23 cellular contexts compared by ENCODE assay signal in the genomic region with DNA sequence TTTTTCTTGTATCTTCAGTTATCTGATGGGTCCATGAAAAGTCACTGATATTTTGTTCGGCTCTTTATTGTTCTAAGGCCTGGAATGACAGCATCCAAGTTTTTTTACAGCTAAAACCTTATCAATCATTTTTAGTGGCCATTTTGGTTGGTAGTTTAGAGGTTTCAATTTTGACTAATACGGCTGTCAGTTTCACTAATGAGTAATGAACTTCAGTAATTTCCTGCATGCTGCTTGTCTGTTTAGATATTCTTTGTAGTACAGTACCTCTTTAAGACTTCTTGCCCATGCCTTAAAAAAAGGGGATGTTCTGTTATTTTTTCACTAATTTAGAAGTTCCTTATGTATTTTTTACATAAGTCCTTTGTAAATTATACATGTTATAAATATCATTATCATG.
DNase-seq lines count a peak whose midpoint lies in the region; ATAC-seq, FAIRE-seq and TF ChIP-seq lines count a peak whose summit lies in the region.
"Had no signal": no experiment of that assay in that cellular context is flagged by ENCODE, and none has a peak within 500 bp of the region (broad histone marks: within the 10 kb centered on the region; RNA-seq: fewer than 3 reads in every experiment).

No MANE protein-coding gene starts in this region.

- in situ Hi-C loops in GM12878 (cut with MboI) = no loop called here

- DNase-seq in GM12878 (ENCODE audit: low read depth, low spot score) (no peak), neural progenitor cell (ENCODE audit: low spot score) (no peak), body of pancreas (no peak), GM19238 (ENCODE audit: insufficient read length, low spot score) (no peak), OCI-M1 (lab: John Stamatoyannopoulos, UW) (no peak)
- DNase-seq: ACHN; AML-193; Caco-2; CD4-positive, alpha-beta T cell; HCEC 1CT; IMR-90 had no signal

- POLR2A ChIA-PET in GM12878 (lab: Charles Lee) = no interaction called here

- TF ChIP-seq EP300 in GM12878 (IDR thresholded peaks at IDR 0.05; ENCODE audit: borderline replicate concordance in 1 of 2, control insufficient read depth in 1 of 2, low read depth in 2 of 2, low read length in 2 of 2) = no peak

- TF ChIP-seq POLR2A in GM12878 (IDR thresholded peaks at IDR 0.05; ENCODE audit: low read depth, low read length) (no peak), body of pancreas (IDR thresholded peaks at IDR 0.05) (no peak)

- H3K79me2 ChIP-seq in OCI-LY1 (ENCODE audit: insufficient read depth, low read length) (no peaks in the 10 kb centered on the region), GM12878 (ENCODE audit: control insufficient read depth, insufficient read depth, low read length) (no peaks in the 10 kb centered on the region), neural progenitor cell (ENCODE audit: low read depth) (no peaks in the 10 kb centered on the region)

- no peaks in the 10 kb centered on the region for H3K36me3 Mint-ChIP-seq in neural progenitor cell

- CTCF ChIA-PET in GM12878 (lab: Yijun Ruan, JAX) = no interaction called here

- no peaks in the 10 kb centered on the region for H3K9me2 ChIP-seq in OCI-LY1 (ENCODE audit: low read depth, low read length)

- no peaks in the 10 kb centered on the region for H3K27me3 ChIP-seq in OCI-LY1 (ENCODE audit: insufficient read depth, low read length)
- no peaks in the 10 kb centered on the region for H3K27me3 ChIP-seq in GM12878 (replicated peaks in 1 of 2; ENCODE audit: control insufficient read depth in 2 of 2, insufficient read depth in 2 of 2, low read length in 1 of 2)
- no peaks in the 10 kb centered on the region for H3K27me3 ChIP-seq in neural progenitor cell
- no peaks in the 10 kb centered on the region for H3K27me3 ChIP-seq in body of pancreas

- H3K4me1 ChIP-seq in OCI-LY1 (ENCODE audit: insufficient read depth, low read length, severe bottlenecking) (no peaks in the 10 kb centered on the region), GM12878 (ENCODE audit: control insufficient read depth, insufficient read depth, low read length) (no peaks in the 10 kb centered on the region), neural progenitor cell (no peaks in the 10 kb centered on the region), body of pancreas (no peaks in the 10 kb centered on the region)
- H3K4me1 ChIP-seq: Caco-2 had no signal

- H3F3A ChIP-seq in OCI-LY1 (ENCODE audit: insufficient read depth, low read length) = no peaks in the 10 kb centered on the region
- no peaks in the 10 kb centered on the region for H3F3A ChIP-seq in neural progenitor cell (ENCODE audit: low read depth)

- no peak for TF ChIP-seq RAD21 in GM12878 (IDR thresholded peaks at IDR 0.05; ENCODE audit: insufficient read depth, low read depth, low read length)

- no peaks in the 10 kb centered on the region for H4K20me1 ChIP-seq in OCI-LY1 (ENCODE audit: insufficient read depth, low read length)
- H4K20me1 ChIP-seq in GM12878 (ENCODE audit: control insufficient read depth, insufficient read depth) = no peaks in the 10 kb centered on the region
- no peaks in the 10 kb centered on the region for H4K20me1 ChIP-seq in neural progenitor cell (ENCODE audit: low read depth)

- RAD21 ChIA-PET in GM12878 (lab: Charles Lee; ENCODE audit: unreplicated experiment) = no interaction called here

- H3K4me3 ChIP-seq in OCI-LY1 (ENCODE audit: low read depth, low read length, poor library complexity, severe bottlenecking) (no peak overlapping the region), GM12878 (no peak overlapping the region), neural progenitor cell (no peak overlapping the region), body of pancreas (no peak overlapping the region)
- H3K4me3 ChIP-seq: K562 had no signal

- no peaks in the 10 kb centered on the region for H3K9me3 Mint-ChIP-seq in neural progenitor cell
- H3K9me3 Mint-ChIP-seq: CD4-positive, alpha-beta T cell had no signal

- H2AFZ ChIP-seq in OCI-LY1 (ENCODE audit: low read length) = peak overlapping the region; percentile 36; the same call in 1 of the 2 replicates
- no peak overlapping the region for H2AFZ ChIP-seq in GM12878 (ENCODE audit: control insufficient read depth, low read depth, low read length)
- H2AFZ ChIP-seq in neural progenitor cell (replicated peaks) = peak overlapping the region; percentile 54

- H3K36me3 ChIP-seq in OCI-LY1 (ENCODE audit: insufficient read depth, low read length) = no peaks in the 10 kb centered on the region
- no peaks in the 10 kb centered on the region for H3K36me3 ChIP-seq in GM12878 (ENCODE audit: control insufficient read depth in 2 of 2, insufficient read depth in 2 of 2, low read length in 1 of 2)
- no peaks in the 10 kb centered on the region for H3K36me3 ChIP-seq in neural progenitor cell
- H3K36me3 ChIP-seq in body of pancreas (replicated peaks in 1 of 2; ENCODE audit: insufficient read depth in 1 of 2, low read depth in 2 of 2) = no peaks in the 10 kb centered on the region

- no peak overlapping the region for H3K27ac Mint-ChIP-seq in neural progenitor cell
- H3K27ac Mint-ChIP-seq: CD4-positive, alpha-beta T cell had no signal

- no peaks in the 10 kb centered on the region for H3K4me1 Mint-ChIP-seq in neural progenitor cell

- 33% methylated on average over 2 of the region's 2 CpGs for WGBS in GM12878 (ENCODE audit: insufficient coverage, insufficient replicate concordance, low lambda C conversion rate, missing lambda C conversion rate)
- WGBS in body of pancreas, 2 donors = 53 to 65% methylated on average over 2 of the region's 2 CpGs

- no peak overlapping the region for H3K4me3 Mint-ChIP-seq in neural progenitor cell
- H3K4me3 Mint-ChIP-seq: CD4-positive, alpha-beta T cell had no signal

- no peaks in the 10 kb centered on the region for H3K27me3 Mint-ChIP-seq in neural progenitor cell (ENCODE audit: insufficient read depth, low read depth)
- H3K27me3 Mint-ChIP-seq: CD4-positive, alpha-beta T cell had no signal

- peak; percentile 75 for ATAC-seq in HG02981 (IDR thresholded peaks at IDR 0.05; ENCODE audit: unreplicated experiment)
- ATAC-seq in GM12878 = peak; percentile 51; the same call in 2 of the 3 replicates
- ATAC-seq in body of pancreas = no peak
- no peak for ATAC-seq in GM19455 (IDR thresholded peaks at IDR 0.05; ENCODE audit: unreplicated experiment)
- ATAC-seq: K562 had no signal

- H3K27ac ChIP-seq in OCI-LY1 (ENCODE audit: low read depth, low read length, poor library complexity, severe bottlenecking) (no peak overlapping the region), GM12878 (ENCODE audit: control insufficient read depth, insufficient read depth) (no peak overlapping the region), neural progenitor cell (no peak overlapping the region), body of pancreas (no peak overlapping the region)
- H3K27ac ChIP-seq: C4-2B had no signal

- H3K9me3 ChIP-seq in OCI-LY1 (ENCODE audit: low read length) = no peaks in the 10 kb centered on the region
- H3K9me3 ChIP-seq in GM12878 (replicated peaks; ENCODE audit: control insufficient read depth, insufficient read depth, low read length) = no peaks in the 10 kb centered on the region
- H3K9me3 ChIP-seq in neural progenitor cell (ENCODE audit: low read depth) = no peaks in the 10 kb centered on the region
- no peaks in the 10 kb centered on the region for H3K9me3 ChIP-seq in body of pancreas
- H3K9me3 ChIP-seq: Caco-2 had no signal

- no peak overlapping the region for H3K9ac ChIP-seq in OCI-LY1 (ENCODE audit: low read length)
- H3K9ac ChIP-seq in GM12878 (ENCODE audit: control insufficient read depth, insufficient read depth, low read length) = no peak overlapping the region
- no peak overlapping the region for H3K9ac ChIP-seq in neural progenitor cell

- SMC1A ChIA-PET in GM12878 (lab: Charles Lee; ENCODE audit: uncharacterized antibody, unreplicated experiment) = no interaction called here

- TF ChIP-seq CTCF in OCI-LY1 (IDR thresholded peaks at IDR 0.05; ENCODE audit: low read length) (no peak), GM12878 (IDR thresholded peaks at IDR 0.05 in 2 of 3, conservative IDR thresholded peaks at IDR 0.05 in 1 of 3; ENCODE audit: control insufficient read depth in 2 of 3, extremely low read depth in 1 of 3, insufficient read depth in 1 of 3, low read depth in 3 of 3, low read length in 3 of 3) (no peak), neural progenitor cell (IDR thresholded peaks at IDR 0.05) (no peak), body of pancreas (IDR thresholded peaks at IDR 0.05) (no peak)

- BruUV-seq in GM12878 (replicated peaks; lab: Mats Ljungman, UMichigan) = no TSS peak

- intact Hi-C loops in GM12878 (cut with micrococcal nuclease; ENCODE audit: unreplicated experiment) = no loop called here
- intact Hi-C loops in body of pancreas (cut with DNase I) = no loop called here

- no peak for FAIRE-seq in GM12878 (lab: Jason Lieb, UNC)
- FAIRE-seq: A204.1, D721Med, G401.6, GM12892, GM18507, H54, HTR-8/SVneo, K562 had no signal

- H3K4me2 ChIP-seq in OCI-LY1 (ENCODE audit: low read length) (no peak overlapping the region), GM12878 (ENCODE audit: control insufficient read depth, insufficient read depth) (no peak overlapping the region), neural progenitor cell (no peak overlapping the region)

TF ChIP-seq in GM12878, 131 proteins besides CTCF, POLR2A, EP300 and RAD21 (continues in another document):
- TF ChIP-seq PAX8 (IDR thresholded peaks at IDR 0.05) = no peak
- TF ChIP-seq, protein P1, sequence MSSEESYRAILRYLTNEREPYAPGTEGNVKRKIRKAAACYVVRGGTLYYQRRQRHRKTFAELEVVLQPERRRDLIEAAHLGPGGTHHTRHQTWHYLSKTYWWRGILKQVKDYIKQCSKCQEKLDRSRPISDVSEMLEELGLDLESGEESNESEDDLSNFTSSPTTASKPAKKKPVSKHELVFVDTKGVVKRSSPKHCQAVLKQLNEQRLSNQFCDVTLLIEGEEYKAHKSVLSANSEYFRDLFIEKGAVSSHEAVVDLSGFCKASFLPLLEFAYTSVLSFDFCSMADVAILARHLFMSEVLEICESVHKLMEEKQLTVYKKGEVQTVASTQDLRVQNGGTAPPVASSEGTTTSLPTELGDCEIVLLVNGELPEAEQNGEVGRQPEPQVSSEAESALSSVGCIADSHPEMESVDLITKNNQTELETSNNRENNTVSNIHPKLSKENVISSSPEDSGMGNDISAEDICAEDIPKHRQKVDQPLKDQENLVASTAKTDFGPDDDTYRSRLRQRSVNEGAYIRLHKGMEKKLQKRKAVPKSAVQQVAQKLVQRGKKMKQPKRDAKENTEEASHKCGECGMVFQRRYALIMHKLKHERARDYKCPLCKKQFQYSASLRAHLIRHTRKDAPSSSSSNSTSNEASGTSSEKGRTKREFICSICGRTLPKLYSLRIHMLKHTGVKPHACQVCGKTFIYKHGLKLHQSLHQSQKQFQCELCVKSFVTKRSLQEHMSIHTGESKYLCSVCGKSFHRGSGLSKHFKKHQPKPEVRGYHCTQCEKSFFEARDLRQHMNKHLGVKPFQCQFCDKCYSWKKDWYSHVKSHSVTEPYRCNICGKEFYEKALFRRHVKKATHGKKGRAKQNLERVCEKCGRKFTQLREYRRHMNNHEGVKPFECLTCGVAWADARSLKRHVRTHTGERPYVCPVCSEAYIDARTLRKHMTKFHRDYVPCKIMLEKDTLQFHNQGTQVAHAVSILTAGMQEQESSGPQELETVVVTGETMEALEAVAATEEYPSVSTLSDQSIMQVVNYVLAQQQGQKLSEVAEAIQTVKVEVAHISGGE (CRISPR knock-in tag; IDR thresholded peaks at IDR 0.05) = no peak

Comparison
In these comparisons a context has a peak if more than half of its experiments do, and no peak if none do; other contexts are left out.
1. ATAC-seq: peak in HG02981 (single experiment) and GM12878 (single experiment); none in body of pancreas (single experiment) and GM19455 (single experiment).